10 cellular contexts compared by ENCODE assay signal in genomic region chr19:47781590-47782318, GRCh38. TPM values are rescaled to one million over a fixed set of nuclear protein-coding genes. Genes with fewer than 3 reads are reported as not detected.
DNase-seq lines count a peak whose midpoint lies in the region; ATAC-seq, FAIRE-seq and TF ChIP-seq lines count a peak whose summit lies in the region.
"Had no signal": no experiment of that assay in that cellular context is flagged by ENCODE, and none has a peak within 500 bp of the region (broad histone marks: within the 10 kb centered on the region; RNA-seq: fewer than 3 reads in every experiment).

No MANE protein-coding gene starts in this region.

- H3K27ac ChIP-seq in breast epithelium (peak overlapping the region; percentile 42 to 99), right lobe of liver (peak overlapping the region in 2 of 3 donors; percentile 21 to 47), stomach (peak overlapping the region in 3 of 5 donors; percentile 95 to 97 (median 95))

- H3K4me3 ChIP-seq in breast epithelium (peak overlapping the region in 1 of 3 donors; percentile 83), right lobe of liver (no peak overlapping the region), stomach (peak overlapping the region in 2 of 4 donors; percentile 78 to 93)

- DNase-seq in HTR-8/SVneo (ENCODE audit: insufficient read length, low spot score): no peak
- peak in 1 of 2 donors; percentile 45 for DNase-seq in breast epithelium (ENCODE audit: low spot score in 2 of 2)
- peak in 1 of 3 donors; percentile 44 for DNase-seq in right lobe of liver
- DNase-seq in stomach: peak; percentile 35
- DNase-seq in stimulated activated naive CD4-positive, alpha-beta T cell (lab: John Stamatoyannopoulos, UW): no peak
- DNase-seq in ecto neural progenitor cell (ENCODE audit: low spot score): no peak
- no peak for DNase-seq in activated naive CD4-positive, alpha-beta T cell treated with Interleukin-2 at 50 U/mL for 16 hours
- DNase-seq in NCI-H69 (lab: John Stamatoyannopoulos, UW): no peak
- DNase-seq: DND-41, NCI-H82 had no signal

- TF ChIP-seq POLR2A in breast epithelium (IDR thresholded peaks at IDR 0.05) (no peak), right lobe of liver (IDR thresholded peaks at IDR 0.05) (no peak), stomach (IDR thresholded peaks at IDR 0.05) (no peak)

- H3K27me3 ChIP-seq in breast epithelium (no peaks in the 10 kb centered on the region), right lobe of liver (no peaks in the 10 kb centered on the region), stomach (no peaks in the 10 kb centered on the region)

- TF ChIP-seq CTCF in breast epithelium (IDR thresholded peaks at IDR 0.05) (no peak), right lobe of liver (IDR thresholded peaks at IDR 0.05) (no peak), stomach (IDR thresholded peaks at IDR 0.05) (no peak)

- no peak for TF ChIP-seq EP300 in stomach (IDR thresholded peaks at IDR 0.05)

- H3K9me3 ChIP-seq in breast epithelium (no peaks in the 10 kb centered on the region), right lobe of liver (no peaks in the 10 kb centered on the region), stomach (no peaks in the 10 kb centered on the region)

- WGBS in right lobe of liver (ENCODE audit: insufficient coverage, low coverage, low lambda C conversion rate, missing lambda C conversion rate): 41% methylated on average over 9 of the region's 9 CpGs
- WGBS in stomach, 5 donors: 29 to 46% (median 37%) methylated on average over 9 of the region's 9 CpGs

- H3K36me3 ChIP-seq in breast epithelium (no peaks in the 10 kb centered on the region), right lobe of liver (peaks cover 0 to 35% (median 3%) of the 10 kb centered on the region in 4 donors), stomach (peaks cover 39 to 62% (median 59%) of the 10 kb centered on the region in 4 donors)

- ATAC-seq in right lobe of liver: peak in 3 of 4 donors; percentile 7 to 38 (median 21)

- intact Hi-C loops in breast epithelium (cut with DNase I; ENCODE audit: low total_unique reads) (no loop called here), right lobe of liver (cut with DNase I) (loop anchor here in 1 of 2 donors (10.0 kb wide), 1 partner anchor 67 kb away; the partner anchor contains the start of gene EHD2), stomach (cut with DNase I; ENCODE audit: low total_unique reads) (no loop called here)

- H3K4me1 ChIP-seq in breast epithelium (peaks cover 0 to 5% of the 10 kb centered on the region in 2 donors), right lobe of liver (peaks cover 0 to 20% (median 0%) of the 10 kb centered on the region in 4 donors), stomach (peaks cover 40 to 59% (median 47%) of the 10 kb centered on the region in 4 donors)

- FAIRE-seq in HTR-8/SVneo (lab: Jason Lieb, UNC): peak; percentile 62

RNA-seq across cellular contexts. Expression of gene SELENOW, which starts 3.3 kb away (rescaled TPM):
- total RNA-seq in breast epithelium (100 to 1,000 TPM; 297 to 525 (median 450) TPM), right lobe of liver (100 to 1,000 TPM in 3 of 6 experiments, 10 to 100 TPM in 3; 46.4 to 141 (median 83.0) TPM), stomach (1,000 to 10,000 TPM in 1 of 5 donors, 100 to 1,000 TPM in 4; 204 to 1,097 (median 628) TPM)
- 100 to 1,000 TPM; 496 to 589 (median 581) TPM for polyA plus RNA-seq in stomach

RNA-seq across cellular contexts. Expression of gene TPRX1, which starts 22.6 kb away (rescaled TPM):
- total RNA-seq in breast epithelium (not detected), right lobe of liver (not detected), stomach (not detected)
- not detected for polyA plus RNA-seq in stomach

RNA-seq across cellular contexts. Expression of gene NOP53, which starts 36.4 kb away (rescaled TPM):
- 100 to 1,000 TPM; 391 to 498 (median 457) TPM for total RNA-seq in breast epithelium
- total RNA-seq in right lobe of liver: 100 to 1,000 TPM in 1 of 6 experiments, 10 to 100 TPM in 5; 73.6 to 105 (median 79.4) TPM
- 100 to 1,000 TPM; 110 to 784 (median 214) TPM for total RNA-seq in stomach
- polyA plus RNA-seq in stomach: 100 to 1,000 TPM; 540 to 699 (median 547) TPM

RNA-seq across cellular contexts. Expression of gene CRX, which starts 40.0 kb away (rescaled TPM):
- total RNA-seq in breast epithelium (not detected), right lobe of liver (not detected), stomach (not detected)
- polyA plus RNA-seq in stomach: not detected

Comparison
In these comparisons a context has a peak if more than half of its experiments do, and no peak if none do; other contexts are left out.
1. H3K27ac ChIP-seq: peak in every context shown above with its lines; median percentile 95 in stomach; 70 in breast epithelium; 34 in right lobe of liver.